ENCODE assay signal across 20 cellular contexts in genomic region chr2:139465789-139466188, GRCh38.
"Had no signal": no experiment of that assay in that cellular context is flagged by ENCODE, and none has a peak within 500 bp of the region (broad histone marks: within the 10 kb centered on the region; RNA-seq: fewer than 3 reads in every experiment).

No MANE protein-coding gene starts in this region.

- H3K4me1 ChIP-seq: tibial artery had no signal

- H3K9me3 ChIP-seq: tibial artery had no signal

- H3K4me3 ChIP-seq: tibial artery had no signal

- H3K9me3 Mint-ChIP-seq: nephron progenitor cell had no signal

- H3K27ac ChIP-seq: tibial artery had no signal

- ATAC-seq: activated CD4-positive, alpha-beta T cell treated with anti-CD3 and anti-CD28 coated beads for 36 hours; left lobe of liver; WTC11 had no signal

- H3K27ac Mint-ChIP-seq: activated CD4-positive, alpha-beta memory T cell treated with anti-CD3 and anti-CD28 coated beads for 36 hours; activated CD4-positive, alpha-beta T cell treated with anti-CD3 and anti-CD28 coated beads for 36 hours; activated naive CD8-positive, alpha-beta T cell; activated T-helper 1 cell treated with anti-CD3 and anti-CD28 coated beads, Interleukin-12 subunit alpha, Interleukin-12 subunit beta, Interleukin-2, Interleukin-4 antibody, amounts not matched to agents 30 ng/mL and 10 ng/mL and 1 ng/mL, durations not matched to agents 14 hours and 24 hours and 36 hours; nephron progenitor cell; WTC11 had no signal

- H3K4me3 Mint-ChIP-seq: activated CD4-positive, alpha-beta memory T cell treated with anti-CD3 and anti-CD28 coated beads for 36 hours; activated CD4-positive, alpha-beta T cell treated with anti-CD3 and anti-CD28 coated beads for 36 hours; activated naive CD8-positive, alpha-beta T cell; activated T-helper 1 cell treated with anti-CD3 and anti-CD28 coated beads, Interleukin-12 subunit alpha, Interleukin-12 subunit beta, Interleukin-2, Interleukin-4 antibody, amounts not matched to agents 30 ng/mL and 10 ng/mL and 1 ng/mL, durations not matched to agents 14 hours and 24 hours and 36 hours; nephron progenitor cell; WTC11 had no signal

- H3K4me1 Mint-ChIP-seq: activated CD4-positive, alpha-beta T cell treated with anti-CD3 and anti-CD28 coated beads for 36 hours had no signal

- H3K27me3 Mint-ChIP-seq: activated CD4-positive, alpha-beta memory T cell treated with anti-CD3 and anti-CD28 coated beads for 36 hours; activated CD4-positive, alpha-beta T cell treated with anti-CD3 and anti-CD28 coated beads for 36 hours; activated naive CD8-positive, alpha-beta T cell had no signal

- H3K36me3 ChIP-seq: tibial artery had no signal

- DNase-seq: activated CD4-positive, alpha-beta memory T cell treated with anti-CD3 and anti-CD28 coated beads for 36 hours; activated CD4-positive, alpha-beta T cell treated with anti-CD3 and anti-CD28 coated beads for 36 hours; activated gamma-delta T cell treated with Interleukin-2 at 50 U/mL for 16 hours; activated T-cell treated with anti-CD3 and anti-CD28 coated beads for 4 hours; cerebellar nuclear complex; cortex of kidney; erythroblast; foreskin melanocyte; head of caudate nucleus; nephron progenitor cell; nucleus accumbens; posterior cingulate gyrus; retina; stimulated activated CD4-positive, alpha-beta T cell treated with anti-CD3 and anti-CD28 coated beads, Interleukin-1b, Interleukin-23, amount 100 ng/mL, for 48 hours; stimulated activated naive CD4-positive, alpha-beta T cell treated with Interleukin-2 at 50 U/mL for 16 hours; tibial artery had no signal

- H3K27me3 ChIP-seq: tibial artery had no signal

- H3K36me3 Mint-ChIP-seq: activated CD4-positive, alpha-beta memory T cell treated with anti-CD3 and anti-CD28 coated beads for 36 hours; activated naive CD8-positive, alpha-beta T cell; WTC11 had no signal
